In genomic region chr5:74839228-74839627, GRCh38 we compare ENCODE assay signal across 24 cellular contexts. TPM values are rescaled to one million over a fixed set of nuclear protein-coding genes. Genes with fewer than 3 reads are reported as not detected.
"Had no signal": no experiment of that assay in that cellular context is flagged by ENCODE, and none has a peak within 500 bp of the region (broad histone marks: within the 10 kb centered on the region; RNA-seq: fewer than 3 reads in every experiment).

No MANE protein-coding gene starts in this region.

- FAIRE-seq: endometrium, kidney had no signal

- H3K4me3 Mint-ChIP-seq: activated naive CD8-positive, alpha-beta T cell; dendritic cell treated with granulocyte-macrophage colony-stimulating factor and Interleukin-4, amounts not matched to agents 40 ng/mL and 50 ng/mL, for 4 days; natural killer cell; type B pancreatic cell had no signal

- H3K27me3 ChIP-seq: adrenal gland, ascending aorta, brain microvascular endothelial cell, sigmoid colon, vagina had no signal

- H3K4me1 ChIP-seq: adrenal gland, ascending aorta, lower lobe of right lung, sigmoid colon, vagina had no signal

- ATAC-seq: left lobe of liver, lower lobe of right lung, natural killer cell had no signal

- H3K9me3 ChIP-seq: adrenal gland, ascending aorta, lower lobe of right lung, sigmoid colon, thoracic aorta, vagina had no signal

- DNase-seq: activated T-cell treated with anti-CD3 and anti-CD28 coated beads, Interleukin-2, amount 50 U/mL, for 1 hour; adrenal gland; brain microvascular endothelial cell; caudate nucleus; effector CD4-positive, alpha-beta T cell; erythroblast; foreskin fibroblast; kidney; lower lobe of right lung; natural killer cell; retina; sigmoid colon; stimulated activated CD4-positive, alpha-beta T cell treated with anti-CD3 and anti-CD28 coated beads, Interleukin-15, amount 100 ng/mL, for 24 hours; stimulated activated naive CD4-positive, alpha-beta T cell treated with Interleukin-2 at 50 U/mL for 16 hours had no signal

- H3K4me2 ChIP-seq: smooth muscle cell had no signal

- H3K4me3 ChIP-seq: adrenal gland, ascending aorta, lower lobe of right lung, sigmoid colon, smooth muscle cell, thoracic aorta, vagina had no signal

- H3K36me3 ChIP-seq: adrenal gland, ascending aorta, brain microvascular endothelial cell, lower lobe of right lung, sigmoid colon, thoracic aorta, vagina had no signal

- H3K27ac Mint-ChIP-seq: activated naive CD8-positive, alpha-beta T cell; dendritic cell treated with granulocyte-macrophage colony-stimulating factor and Interleukin-4, amounts not matched to agents 40 ng/mL and 50 ng/mL, for 4 days; natural killer cell; progenitor cell of endocrine pancreas; type B pancreatic cell had no signal

- H3K9me3 Mint-ChIP-seq: natural killer cell, type B pancreatic cell had no signal

- H3K27me3 Mint-ChIP-seq: activated naive CD8-positive, alpha-beta T cell; dendritic cell treated with granulocyte-macrophage colony-stimulating factor and Interleukin-4, amounts not matched to agents 40 ng/mL and 50 ng/mL, for 4 days; progenitor cell of endocrine pancreas; type B pancreatic cell had no signal

- H3K27ac ChIP-seq: adrenal gland, ascending aorta, brain microvascular endothelial cell, lower lobe of right lung, sigmoid colon, thoracic aorta, vagina had no signal

RNA-seq across cellular contexts. Expression of gene FAM169A, which starts 27.0 kb away (rescaled TPM):
- total RNA-seq: ascending aorta had no signal
